12 cellular contexts compared by ENCODE assay signal in the genomic region with DNA sequence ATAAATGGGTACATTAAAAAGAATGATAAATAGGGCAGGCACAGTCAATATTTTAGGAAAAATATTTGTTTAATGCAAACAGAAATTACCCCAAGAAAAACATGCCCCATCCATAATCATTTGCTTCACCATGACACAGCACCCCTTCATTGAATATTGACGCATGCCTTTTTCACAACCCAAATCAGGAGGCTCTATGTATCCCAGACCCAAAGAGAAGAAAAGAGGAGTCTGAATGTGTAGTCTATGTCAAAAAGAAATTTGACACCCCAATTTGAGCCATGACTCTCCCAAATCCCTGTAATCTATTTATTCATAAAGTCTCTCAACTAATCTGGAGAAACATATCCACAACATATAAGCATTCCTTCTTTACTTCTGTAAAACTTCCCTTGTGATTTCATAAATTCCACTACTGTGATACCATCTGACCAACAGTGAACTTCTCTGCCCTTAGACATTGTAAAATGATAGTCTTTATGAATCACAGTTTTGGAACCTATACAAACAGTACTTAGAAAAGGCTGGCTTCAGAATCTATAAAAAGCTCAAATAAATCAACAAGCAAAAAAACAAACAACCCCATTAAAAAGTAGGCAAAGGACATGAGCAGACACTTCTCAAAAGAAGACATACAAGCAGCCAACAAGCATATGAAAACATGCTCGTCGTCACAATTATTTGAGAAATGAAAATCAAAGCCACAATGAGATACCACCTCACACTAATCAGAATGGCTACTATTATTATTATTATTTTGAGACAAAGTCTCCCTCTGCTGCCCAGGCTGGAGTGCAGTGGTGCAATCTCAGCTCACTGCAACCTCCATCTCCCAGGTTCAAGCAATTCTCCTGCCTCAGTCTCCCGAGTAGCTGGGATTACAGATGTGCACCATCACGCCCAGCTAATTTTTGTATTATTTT. TPM values are rescaled to one million over a fixed set of nuclear protein-coding genes. Genes with fewer than 3 reads are reported as not detected.
DNase-seq lines count a peak whose midpoint lies in the region; ATAC-seq and TF ChIP-seq lines count a peak whose summit lies in the region.
"Had no signal": no experiment of that assay in that cellular context is flagged by ENCODE, and none has a peak within 500 bp of the region (broad histone marks: within the 10 kb centered on the region; RNA-seq: fewer than 3 reads in every experiment).

No MANE protein-coding gene starts in this region.

- H3K36me3 Mint-ChIP-seq in activated naive CD8-positive, alpha-beta T cell = peaks cover 30% of the 10 kb centered on the region

- no peaks in the 10 kb centered on the region for H3K9me3 Mint-ChIP-seq in activated naive CD8-positive, alpha-beta T cell (ENCODE audit: low read depth)

- H3K27ac Mint-ChIP-seq in activated naive CD8-positive, alpha-beta T cell = peak overlapping the region; percentile 35

- in situ Hi-C loops in KBM-7 (cut with MboI; ENCODE audit: low pct_unique_long_range_greater_than_20kb, low sequenced_read_pairs) = no loop called here

- no peaks in the 10 kb centered on the region for H3K27me3 Mint-ChIP-seq in activated naive CD8-positive, alpha-beta T cell
- H3K27me3 Mint-ChIP-seq: CD4-positive, CD25-positive, alpha-beta regulatory T cell had no signal

- H3K4me3 Mint-ChIP-seq in activated naive CD8-positive, alpha-beta T cell = no peak overlapping the region
- H3K4me3 Mint-ChIP-seq: CD4-positive, CD25-positive, alpha-beta regulatory T cell had no signal

- no peak for TF ChIP-seq CTCF in foreskin fibroblast (IDR thresholded peaks at IDR 0.05; ENCODE audit: low read depth, low read length)

- DNase-seq in A172 (ENCODE audit: low spot score) (peak; percentile 86), H4 (ENCODE audit: low spot score) (peak; percentile 58), foreskin fibroblast (peak; percentile 81 to 84), KBM-7 (no peak)
- DNase-seq: CD4-positive, CD25-positive, alpha-beta regulatory T cell; NCI-H1048; NCI-H82 had no signal

- ATAC-seq in HG03196 (IDR thresholded peaks at IDR 0.05; ENCODE audit: unreplicated experiment) (no peak), GM21515 (IDR thresholded peaks at IDR 0.05; ENCODE audit: unreplicated experiment) (no peak), GM18907 (IDR thresholded peaks at IDR 0.05; ENCODE audit: unreplicated experiment) (no peak)

- H3K4me1 Mint-ChIP-seq in activated naive CD8-positive, alpha-beta T cell (ENCODE audit: low read depth) = peaks cover 23% of the 10 kb centered on the region

- no peak overlapping the region for H3K4me3 ChIP-seq in foreskin fibroblast (ENCODE audit: low read depth in 1 of 2, low read length in 2 of 2)
- H3K4me3 ChIP-seq: esophagus muscularis mucosa had no signal

RNA-seq across cellular contexts. Expression of a gene that starts 53.4 kb away (rescaled TPM):
- 15.0 and 17.5 TPM in 2 replicates for total RNA-seq in A172 (2014; rRNA removed; shearing (Covaris generic))
- 10.6 and 34.8 TPM in 2 replicates for total RNA-seq in H4 (2014; rRNA removed; shearing (Covaris generic))
